Comparison of ENCODE assay signal across 27 cellular contexts in the genomic region with DNA sequence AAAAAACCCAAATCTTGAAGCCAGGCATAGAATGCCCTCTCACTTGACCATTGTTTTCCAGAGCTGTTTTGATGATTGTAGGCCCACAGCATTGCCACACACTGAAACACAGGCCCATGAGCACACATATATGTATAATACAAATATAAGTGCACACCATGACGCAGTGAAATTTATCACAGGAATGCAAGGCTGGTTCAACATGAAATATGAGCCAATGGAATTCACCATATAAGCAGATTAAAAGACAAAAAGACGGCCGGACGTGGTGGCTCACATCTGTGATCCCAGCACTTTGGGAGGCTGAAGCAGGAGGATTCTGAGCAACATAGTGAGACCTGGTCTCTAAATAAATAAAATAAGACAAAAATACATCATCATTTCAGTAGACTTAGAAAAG. TPM values are rescaled to one million over a fixed set of nuclear protein-coding genes. Genes with fewer than 3 reads are reported as not detected.
DNase-seq lines count a peak whose midpoint lies in the region; ATAC-seq and TF ChIP-seq lines count a peak whose summit lies in the region.
"Had no signal": no experiment of that assay in that cellular context is flagged by ENCODE, and none has a peak within 500 bp of the region (broad histone marks: within the 10 kb centered on the region; RNA-seq: fewer than 3 reads in every experiment).

No MANE protein-coding gene starts in this region.

- H3K36me3 ChIP-seq in esophagus (ENCODE audit: control insufficient read depth in 2 of 2, insufficient read depth in 2 of 2, low read length in 1 of 2) (no peaks in the 10 kb centered on the region), vagina (no peaks in the 10 kb centered on the region), neural progenitor cell (no peaks in the 10 kb centered on the region), psoas muscle (ENCODE audit: insufficient read depth in 1 of 2, low read depth in 1 of 2) (peaks cover 6 to 36% of the 10 kb centered on the region in 2 donors)
- H3K36me3 ChIP-seq: BE2C had no signal

- H3K4me1 ChIP-seq in esophagus (ENCODE audit: control insufficient read depth in 2 of 2, insufficient read depth in 2 of 2, low read length in 1 of 2) (no peaks in the 10 kb centered on the region), vagina (peaks cover 7% of the 10 kb centered on the region), neural progenitor cell (no peaks in the 10 kb centered on the region), psoas muscle (peaks cover 3% of the 10 kb centered on the region)
- H3K4me1 ChIP-seq: BE2C had no signal

- no peak for TF ChIP-seq CTCF in RWPE1 (conservative IDR thresholded peaks at IDR 0.05; ENCODE audit: low read depth)
- no peak for TF ChIP-seq CTCF in vagina (IDR thresholded peaks at IDR 0.05)
- TF ChIP-seq CTCF in neural progenitor cell (IDR thresholded peaks at IDR 0.05), result no peak
- no peak for TF ChIP-seq CTCF in psoas muscle (IDR thresholded peaks at IDR 0.05)

- no peak for TF ChIP-seq POLR2A in vagina (IDR thresholded peaks at IDR 0.05)

- H3K9me3 Mint-ChIP-seq in neural progenitor cell, result peaks cover 29% of the 10 kb centered on the region
- H3K9me3 Mint-ChIP-seq: IgD-negative memory B cell had no signal

- intact Hi-C loops in vagina (cut with DNase I) (loop anchor here (5.0 kb wide), 1 partner anchor 159 kb away; no protein-coding TSS in a partner anchor), psoas muscle (cut with DNase I) (no loop called here)

- no peak for ATAC-seq in psoas muscle
- ATAC-seq: GM12878 had no signal

- H3K9ac ChIP-seq in neural progenitor cell, result no peak overlapping the region
- H3K9ac ChIP-seq: GM23248 had no signal

- H3K4me3 ChIP-seq in esophagus (ENCODE audit: low read depth in 1 of 2, low read length in 2 of 2), result no peak overlapping the region
- no peak overlapping the region for H3K4me3 ChIP-seq in vagina
- H3K4me3 ChIP-seq in neural progenitor cell, result no peak overlapping the region
- no peak overlapping the region for H3K4me3 ChIP-seq in psoas muscle
- H3K4me3 ChIP-seq: GM12878, GM23248 had no signal

- H2AFZ ChIP-seq in neural progenitor cell (replicated peaks), result no peak overlapping the region
- H2AFZ ChIP-seq: GM23248 had no signal

- no peak overlapping the region for H3K27ac Mint-ChIP-seq in neural progenitor cell
- H3K27ac Mint-ChIP-seq: H9 had no signal

- H3K9me3 ChIP-seq in esophagus (ENCODE audit: control insufficient read depth in 2 of 2, insufficient read depth in 1 of 2, low read depth in 1 of 2, low read length in 1 of 2) (no peaks in the 10 kb centered on the region), vagina (no peaks in the 10 kb centered on the region), neural progenitor cell (ENCODE audit: low read depth) (no peaks in the 10 kb centered on the region), psoas muscle (no peaks in the 10 kb centered on the region)
- H3K9me3 ChIP-seq: BE2C had no signal

- CTCF ChIA-PET in RWPE1 (lab: Yijun Ruan, JAX), result interaction anchor here (0.6 kb wide), 1 partner anchor 34 kb away, joined by 3 read pairs; no protein-coding TSS in a partner anchor

- peaks cover 30% of the 10 kb centered on the region for H3K36me3 Mint-ChIP-seq in neural progenitor cell

- POLR2A ChIA-PET in RWPE1 (lab: Yijun Ruan, JAX; ENCODE audit: low non-redundant PET), result interaction anchor here (1.5 kb wide), 1 partner anchor 10 kb away, joined by 7 read pairs; a partner anchor contains a TSS

- no peaks in the 10 kb centered on the region for H3K79me2 ChIP-seq in neural progenitor cell (ENCODE audit: low read depth)

- H3K4me3 Mint-ChIP-seq in neural progenitor cell, result no peak overlapping the region
- H3K4me3 Mint-ChIP-seq: CD14-positive monocyte, H9 had no signal

- H3K27me3 ChIP-seq in esophagus (ENCODE audit: control insufficient read depth in 1 of 2, insufficient read depth in 2 of 2, low read length in 2 of 2), result no peaks in the 10 kb centered on the region
- H3K27me3 ChIP-seq in vagina, result no peaks in the 10 kb centered on the region
- no peaks in the 10 kb centered on the region for H3K27me3 ChIP-seq in neural progenitor cell
- H3K27me3 ChIP-seq in psoas muscle (ENCODE audit: insufficient read depth in 3 of 3, low read length in 2 of 3), result no peaks in the 10 kb centered on the region
- H3K27me3 ChIP-seq: BE2C had no signal

- DNase-seq in RWPE1 (ENCODE audit: low spot score) (no peak), vagina (ENCODE audit: extremely low spot score in 2 of 2) (no peak), neural progenitor cell (ENCODE audit: low spot score) (no peak), psoas muscle (no peak)
- DNase-seq: ACHN; BE2C; CD8-positive, alpha-beta memory T cell; DMS 273 treated with DMSO at 0.1 percent for 48 hours; DMS79; EL; GDM1; GM23248; H9; NCI-H1092; NCI-H1417 treated with DMSO at 0.1 percent for 48 hours; NCI-H1694 treated with DMSO at 0.1 percent for 48 hours; NCI-H2081; NCI-H2171; NCI-H226; NCI-H510A; NCI-H69; RPMI8226; SHP77 treated with DMSO at 0.1 percent for 48 hours had no signal

- peaks cover 7% of the 10 kb centered on the region for H3F3A ChIP-seq in neural progenitor cell (ENCODE audit: low read depth)

- H4K20me1 ChIP-seq in neural progenitor cell (ENCODE audit: low read depth), result no peaks in the 10 kb centered on the region

- peak overlapping the region; percentile 97 for H3K27ac ChIP-seq in RWPE1
- peak overlapping the region; percentile 84 to 87 for H3K27ac ChIP-seq in esophagus (ENCODE audit: low read depth in 2 of 2, low read length in 1 of 2)
- peak overlapping the region; percentile 71 for H3K27ac ChIP-seq in vagina
- no peak overlapping the region for H3K27ac ChIP-seq in neural progenitor cell
- no peak overlapping the region for H3K27ac ChIP-seq in psoas muscle
- H3K27ac ChIP-seq: GM23248 had no signal

- 95 to 97% methylated on average over 4 of the region's 4 CpGs for WGBS in esophagus, 2 donors
- WGBS in psoas muscle, 3 donors, result 67 to 78% (median 68%) methylated on average over 4 of the region's 4 CpGs

- no peak overlapping the region for H3K4me2 ChIP-seq in neural progenitor cell

- H3K4me1 Mint-ChIP-seq in neural progenitor cell, result no peaks in the 10 kb centered on the region

- H3K27me3 Mint-ChIP-seq in neural progenitor cell (ENCODE audit: insufficient read depth, low read depth), result peaks cover 2% of the 10 kb centered on the region
- H3K27me3 Mint-ChIP-seq: CD8-positive, alpha-beta memory T cell; IgD-negative memory B cell had no signal

RNA-seq across cellular contexts. Expression of a gene that starts 9.4 kb away (rescaled TPM):
- polyA plus RNA-seq in esophagus (100 to 1,000 TPM; 106 to 219 TPM), psoas muscle (100 to 1,000 TPM; 105 to 181 (median 105) TPM)
- total RNA-seq in vagina (252 TPM), neural progenitor cell (ENCODE audit: low replicate concordance) (10.5 and 44.8 TPM in 2 replicates), psoas muscle (100 to 1,000 TPM; 103 to 145 (median 113) TPM)

RNA-seq across cellular contexts. Expression of a gene that starts 19.0 kb away (rescaled TPM):
- 100 to 1,000 TPM; 163 to 257 TPM for polyA plus RNA-seq in esophagus
- total RNA-seq in vagina, result 53.5 TPM
- 21.2 and 32.3 TPM in 2 replicates for total RNA-seq in neural progenitor cell (ENCODE audit: low replicate concordance)
- 10 to 100 TPM; 43.6 to 74.7 (median 53.9) TPM for total RNA-seq in psoas muscle
- 10 to 100 TPM; 53.9 to 76.2 (median 66.3) TPM for polyA plus RNA-seq in psoas muscle

RNA-seq across cellular contexts. Expression of a gene that starts 20.9 kb away (rescaled TPM):
- polyA plus RNA-seq in esophagus, result 1 to 10 TPM; 1.7 to 4.0 TPM
- 0.49 TPM for total RNA-seq in vagina
- total RNA-seq in neural progenitor cell (ENCODE audit: low replicate concordance), result 0.45 and 1.4 TPM in 2 replicates
- total RNA-seq in psoas muscle, result under 1 TPM; 0.30 to 0.84 (median 0.55) TPM
- polyA plus RNA-seq in psoas muscle, result under 1 TPM in 2 of 3 donors, not detected in 1; 0.39 to 0.61 TPM

RNA-seq across cellular contexts. Expression of a gene that starts 44.1 kb away (rescaled TPM):
- polyA plus RNA-seq in esophagus, result 1 to 10 TPM; 2.9 to 6.9 TPM
- 1.7 TPM for total RNA-seq in vagina
- 1.1 and 2.5 TPM in 2 replicates for total RNA-seq in neural progenitor cell (ENCODE audit: low replicate concordance)
- under 1 TPM in 2 of 4 donors, not detected in 2; 0.25 to 0.27 TPM for total RNA-seq in psoas muscle
- under 1 TPM; 0.04 to 0.12 (median 0.09) TPM for polyA plus RNA-seq in psoas muscle

RNA-seq across cellular contexts. Expression of a gene that starts 44.4 kb away (rescaled TPM):
- polyA plus RNA-seq in esophagus, result 10 to 100 TPM; 46.6 to 82.4 TPM
- total RNA-seq in vagina, result 14.7 TPM
- 12.8 and 48.3 TPM in 2 replicates for total RNA-seq in neural progenitor cell (ENCODE audit: low replicate concordance)
- 1 to 10 TPM in 1 of 4 donors, under 1 TPM in 2, not detected in 1; 0.78 to 1.2 (median 0.84) TPM for total RNA-seq in psoas muscle
- 1 to 10 TPM in 1 of 3 donors, under 1 TPM in 2; 0.65 to 1.4 (median 1.00) TPM for polyA plus RNA-seq in psoas muscle

Comparison
In these comparisons a context has a peak if more than half of its experiments do, and no peak if none do; other contexts are left out.
1. H3K27ac ChIP-seq: peak in RWPE1 (single experiment), esophagus (2 of 2) and vagina (single experiment); none in neural progenitor cell (single experiment) and psoas muscle (single experiment).